In the genomic region with DNA sequence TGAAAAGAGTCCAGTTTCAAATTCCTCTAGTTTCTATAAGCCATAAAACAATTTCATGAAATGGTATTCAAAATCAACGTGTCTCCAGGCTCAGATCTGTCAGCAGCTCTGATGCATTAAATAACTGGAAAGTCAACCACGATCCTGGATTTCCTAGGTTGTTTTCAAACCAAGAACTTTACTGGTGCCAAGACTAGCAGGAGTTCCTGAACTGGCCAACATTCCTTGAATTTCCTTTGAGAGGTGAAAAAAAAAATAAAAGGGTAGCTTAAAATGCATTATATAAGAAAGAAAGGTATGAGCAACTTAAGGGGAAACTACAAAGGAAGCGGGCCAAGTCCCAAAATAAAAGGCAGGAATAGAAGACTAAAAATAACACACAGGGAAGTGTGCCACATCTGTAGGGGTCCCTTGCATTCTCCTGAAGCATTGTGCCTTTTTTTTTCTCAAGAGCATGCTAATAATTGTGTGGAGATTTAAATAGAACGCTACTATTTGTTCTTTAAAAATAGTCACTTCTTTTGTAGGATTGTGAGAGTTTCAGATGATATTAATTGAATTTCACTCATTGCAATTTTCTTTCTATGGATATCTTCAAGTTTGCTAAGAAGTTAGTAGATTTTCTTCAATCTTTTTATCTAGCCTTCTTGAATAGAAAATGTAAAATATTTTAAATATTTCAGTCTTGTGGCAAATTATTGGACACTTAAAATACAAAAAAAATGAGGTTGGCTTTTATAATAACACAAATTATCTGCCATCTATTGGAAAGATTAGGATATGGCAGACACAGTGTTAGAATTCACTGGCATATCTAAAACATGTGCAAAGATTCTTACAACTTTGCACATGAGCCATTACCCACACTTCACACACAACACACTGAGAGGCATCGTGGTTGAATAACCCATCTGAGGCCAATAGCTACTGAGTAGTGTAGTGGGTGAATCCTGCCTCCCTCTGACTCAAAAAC, we compare ENCODE assay signal across 2 cellular contexts.
TF ChIP-seq lines count a peak whose summit lies in the region.

No MANE protein-coding gene starts in this region.

TF ChIP-seq in SK-N-SH, 30 proteins besides CTCF, POLR2A, EP300 and RAD21 (continued from another document):
- TF ChIP-seq, protein P1, sequence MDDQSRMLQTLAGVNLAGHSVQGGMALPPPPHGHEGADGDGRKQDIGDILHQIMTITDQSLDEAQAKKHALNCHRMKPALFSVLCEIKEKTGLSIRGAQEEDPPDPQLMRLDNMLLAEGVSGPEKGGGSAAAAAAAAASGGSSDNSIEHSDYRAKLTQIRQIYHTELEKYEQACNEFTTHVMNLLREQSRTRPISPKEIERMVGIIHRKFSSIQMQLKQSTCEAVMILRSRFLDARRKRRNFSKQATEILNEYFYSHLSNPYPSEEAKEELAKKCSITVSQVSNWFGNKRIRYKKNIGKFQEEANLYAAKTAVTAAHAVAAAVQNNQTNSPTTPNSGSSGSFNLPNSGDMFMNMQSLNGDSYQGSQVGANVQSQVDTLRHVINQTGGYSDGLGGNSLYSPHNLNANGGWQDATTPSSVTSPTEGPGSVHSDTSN (IDR thresholded peaks at IDR 0.05) = no peak
- TF ChIP-seq RCOR1 (IDR thresholded peaks at IDR 0.05; ENCODE audit: low read length) (no peak), JUND (IDR thresholded peaks at IDR 0.05) (no peak)
TF ChIP-seq in SK-N-SH: peak in this region for 0.

TF ChIP-seq in SK-N-SH treated with all-trans-retinoic acid at 6 μM for 48 hours, 23 proteins besides CTCF, POLR2A, EP300 and RAD21 (continued from another document):
- TF ChIP-seq, protein P2, sequence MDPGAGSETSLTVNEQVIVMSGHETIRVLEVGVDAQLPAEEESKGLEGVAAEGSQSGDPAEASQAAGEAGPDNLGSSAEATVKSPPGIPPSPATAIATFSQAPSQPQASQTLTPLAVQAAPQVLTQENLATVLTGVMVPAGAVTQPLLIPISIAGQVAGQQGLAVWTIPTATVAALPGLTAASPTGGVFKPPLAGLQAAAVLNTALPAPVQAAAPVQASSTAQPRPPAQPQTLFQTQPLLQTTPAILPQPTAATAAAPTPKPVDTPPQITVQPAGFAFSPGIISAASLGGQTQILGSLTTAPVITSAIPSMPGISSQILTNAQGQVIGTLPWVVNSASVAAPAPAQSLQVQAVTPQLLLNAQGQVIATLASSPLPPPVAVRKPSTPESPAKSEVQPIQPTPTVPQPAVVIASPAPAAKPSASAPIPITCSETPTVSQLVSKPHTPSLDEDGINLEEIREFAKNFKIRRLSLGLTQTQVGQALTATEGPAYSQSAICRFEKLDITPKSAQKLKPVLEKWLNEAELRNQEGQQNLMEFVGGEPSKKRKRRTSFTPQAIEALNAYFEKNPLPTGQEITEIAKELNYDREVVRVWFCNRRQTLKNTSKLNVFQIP (CRISPR knock-in tag; IDR thresholded peaks at IDR 0.05; ENCODE audit: borderline replicate concordance, low read depth) = no peak
- TF ChIP-seq TOX (CRISPR knock-in tag; IDR thresholded peaks at IDR 0.05; ENCODE audit: borderline replicate concordance) (no peak), CSDC2 (CRISPR knock-in tag; IDR thresholded peaks at IDR 0.05) (no peak)
